ENCODE assay signal across 20 cellular contexts in the genomic region with DNA sequence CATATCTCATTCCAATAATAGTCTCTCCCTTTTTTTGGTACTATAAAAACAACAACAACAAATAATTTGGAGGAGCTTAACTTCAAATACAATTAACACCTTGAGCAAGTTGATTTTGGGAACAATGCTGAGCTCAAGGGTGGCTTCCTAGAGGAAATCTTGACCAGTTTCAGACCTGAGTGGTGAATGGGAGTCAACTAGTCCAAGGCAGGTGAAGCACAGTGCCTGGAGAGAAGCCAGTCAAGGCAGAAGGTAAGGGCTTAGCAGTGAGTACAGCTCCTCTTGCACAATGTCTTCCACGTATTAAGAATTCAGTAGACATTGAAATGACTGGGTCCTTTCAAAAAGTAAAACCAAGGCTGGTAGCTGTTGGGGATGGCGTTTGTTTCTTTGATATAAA.
DNase-seq lines count a peak whose midpoint lies in the region; ATAC-seq, FAIRE-seq and TF ChIP-seq lines count a peak whose summit lies in the region.
"Had no signal": no experiment of that assay in that cellular context is flagged by ENCODE, and none has a peak within 500 bp of the region (broad histone marks: within the 10 kb centered on the region; RNA-seq: fewer than 3 reads in every experiment).

No MANE protein-coding gene starts in this region.

- ATAC-seq in mucosa of descending colon: no peak

- peak overlapping the region; percentile 88; the same call in 1 of the 2 replicates for H3K27ac ChIP-seq in SJSA1
- H3K27ac ChIP-seq: GM23248, Peyer's patch, SJCRH30 had no signal

- H3K4me3 ChIP-seq in SJSA1 (no peak overlapping the region), bronchial epithelial cell (ENCODE audit: low read depth, low read length) (no peak overlapping the region), mucosa of descending colon (no peak overlapping the region)
- H3K4me3 ChIP-seq: GM23248, Peyer's patch, SJCRH30 had no signal

- H3K4me1 ChIP-seq in SJSA1 (replicated peaks) (peaks cover 26% of the 10 kb centered on the region), mucosa of descending colon (ENCODE audit: low read depth) (no peaks in the 10 kb centered on the region)
- H3K4me1 ChIP-seq: BE2C, Peyer's patch, SJCRH30 had no signal

- intact Hi-C loops in mucosa of descending colon (cut with DNase I, micrococcal nuclease): no loop called here

- H3K9me3 ChIP-seq in SJSA1 (replicated peaks) (0 out of 2 replicates have a peak, but pooled peaks cover 3% of the 10 kb centered on the region), mucosa of descending colon (no peaks in the 10 kb centered on the region)
- H3K9me3 ChIP-seq: BE2C, Peyer's patch, SJCRH30 had no signal

- H3K36me3 ChIP-seq in SJSA1: no peaks in the 10 kb centered on the region
- no peaks in the 10 kb centered on the region for H3K36me3 ChIP-seq in bronchial epithelial cell (ENCODE audit: control insufficient read depth, insufficient read depth, low read length)
- H3K36me3 ChIP-seq in mucosa of descending colon (ENCODE audit: low read depth): no peaks in the 10 kb centered on the region
- H3K36me3 ChIP-seq: BE2C, Peyer's patch, SJCRH30 had no signal

- no peaks in the 10 kb centered on the region for H3K27me3 ChIP-seq in SJSA1 (replicated peaks)
- no peaks in the 10 kb centered on the region for H3K27me3 ChIP-seq in bronchial epithelial cell (ENCODE audit: control insufficient read depth, insufficient read depth, low read length)
- H3K27me3 ChIP-seq: BE2C, Peyer's patch had no signal

- FAIRE-seq in bronchial epithelial cell (lab: Jason Lieb, UNC): no peak

- TF ChIP-seq CTCF in bronchial epithelial cell (IDR thresholded peaks at IDR 0.05; ENCODE audit: insufficient read depth, low read length, severe bottlenecking) (no peak), mucosa of descending colon (IDR thresholded peaks at IDR 0.05) (no peak)

- DNase-seq in SJSA1 (ENCODE audit: low read depth in 1 of 2, low spot score in 2 of 2) (no peak), bronchial epithelial cell (ENCODE audit: low read depth) (peak; percentile 30), iPS-NIHi7 (ENCODE audit: extremely low spot score) (peak; percentile 22), OCI-M2 (lab: John Stamatoyannopoulos, UW; ENCODE audit: unreplicated experiment) (no peak), NCI-H2227 treated with DMSO at 0.1 percent for 48 hours (lab: John Stamatoyannopoulos, UW) (no peak), activated gamma-delta T cell treated with Interleukin-2 at 50 U/mL for 16 hours (no peak), mucosa of descending colon (no peak)
- DNase-seq: BE2C; GM23248; HCEC 1CT; KG1; NCI-H1105; NCI-H146; NCI-H2029; NCI-H226; NCI-H510A treated with DMSO at 0.1 percent for 48 hours; NCI-H748 treated with DMSO at 0.1 percent for 48 hours; NK-92 treated with Interleukin-12 subunit alpha and Interleukin-12 subunit beta, amount 100 ng/mL, for 24 hours; Peyer's patch; SJCRH30 had no signal

Comparison
In these comparisons a context has a peak if more than half of its experiments do, and no peak if none do; other contexts are left out.
1. DNase-seq: peak in bronchial epithelial cell (single experiment) and iPS-NIHi7 (single experiment); none in SJSA1 (0 of 2), OCI-M2 (single experiment), NCI-H2227 treated with DMSO at 0.1 percent for 48 hours (single experiment), activated gamma-delta T cell treated with Interleukin-2 at 50 U/mL for 16 hours (single experiment) and mucosa of descending colon (0 of 3).